In genomic region chr17:81238815-81239713, GRCh38 we compare ENCODE assay signal across 8 cellular contexts. TPM values are rescaled to one million over a fixed set of nuclear protein-coding genes. Genes with fewer than 3 reads are reported as not detected.
DNase-seq lines count a peak whose midpoint lies in the region; ATAC-seq and TF ChIP-seq lines count a peak whose summit lies in the region.

A gene with protein sequence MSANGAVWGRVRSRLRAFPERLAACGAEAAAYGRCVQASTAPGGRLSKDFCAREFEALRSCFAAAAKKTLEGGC (plus strand): TSS chr17:81239318. CDS start chr17:81239364, 46 bp downstream.
A gene with protein sequence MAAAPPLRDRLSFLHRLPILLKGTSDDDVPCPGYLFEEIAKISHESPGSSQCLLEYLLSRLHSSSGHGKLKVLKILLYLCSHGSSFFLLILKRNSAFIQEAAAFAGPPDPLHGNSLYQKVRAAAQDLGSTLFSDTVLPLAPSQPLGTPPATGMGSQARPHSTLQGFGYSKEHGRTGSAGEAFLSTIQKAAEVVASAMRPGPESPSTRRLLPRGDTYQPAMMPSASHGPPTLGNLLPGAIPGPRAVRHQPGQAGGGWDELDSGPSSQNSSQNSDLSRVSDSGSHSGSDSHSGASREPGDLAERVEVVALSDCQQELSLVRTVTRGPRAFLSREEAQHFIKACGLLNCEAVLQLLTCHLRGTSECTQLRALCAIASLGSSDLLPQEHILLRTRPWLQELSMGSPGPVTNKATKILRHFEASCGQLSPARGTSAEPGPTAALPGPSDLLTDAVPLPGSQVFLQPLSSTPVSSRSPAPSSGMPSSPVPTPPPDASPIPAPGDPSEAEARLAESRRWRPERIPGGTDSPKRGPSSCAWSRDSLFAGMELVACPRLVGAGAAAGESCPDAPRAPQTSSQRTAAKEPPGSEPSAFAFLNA (minus strand): TSS chr17:81239055. CDS start chr17:81239033, 22 bp downstream.

- TF ChIP-seq POLR2A in ovary (IDR thresholded peaks at IDR 0.05), result peak; percentile 36
- TF ChIP-seq POLR2A in thyroid gland (IDR thresholded peaks at IDR 0.05), result peak in 1 of 2 donors; percentile 73

- H3K4me3 ChIP-seq in GM12864 (ENCODE audit: low read depth, low read length) (peak within 1 kb of the TSS; percentile 95), ovary (peak within 1 kb of the TSS; percentile 99), thyroid gland (replicated peaks in 1 of 3) (peak within 1 kb of the TSS; percentile 79 to 98 (median 85))

- peak; percentile 97 for DNase-seq in GM12864 (ENCODE audit: low read depth)
- DNase-seq in NCI-H1417 (lab: John Stamatoyannopoulos, UW), result peak; percentile 98 to 99 (median 99)
- peak; percentile 99 for DNase-seq in SW 1271 (lab: John Stamatoyannopoulos, UW)
- DNase-seq in activated naive CD8-positive, alpha-beta T cell treated with anti-CD3 and anti-CD28 coated beads, Interleukin-2, amount 50 U/mL, for 16 hours (ENCODE audit: low read depth, low spot score), result peak; percentile 85
- peak; percentile 98 for DNase-seq in Right ventricle myocardium inferior (ENCODE audit: missing footprints)
- DNase-seq in ovary, result peak; percentile 97 to 98 (median 97)
- peak; percentile 98 to 99 for DNase-seq in thyroid gland

- 0% methylated on average over 68 to 100 of the region's 100 CpGs for WGBS in ovary, 3 donors
- WGBS in thyroid gland, 2 donors, result 0% methylated on average over 4 to 22 of the region's 100 CpGs

- intact Hi-C loops in Right ventricle myocardium inferior (cut with DNase I) (loop anchor here (5.0 kb wide), 1 partner anchor 207 kb away; no protein-coding TSS in a partner anchor), ovary (cut with DNase I) (loop anchor here in 1 of 4 donors (10.0 kb wide), 1 partner anchor 244 kb away; the partner anchor contains the start of gene CHMP6), thyroid gland (cut with DNase I) (loop anchor here (5.0 kb wide), 1 partner anchor 97 kb away; no protein-coding TSS in a partner anchor)

- H3K36me3 ChIP-seq in ovary (no peaks in the 10 kb centered on the region), thyroid gland (no peaks in the 10 kb centered on the region)

- peaks cover 5% of the 10 kb centered on the region for H3K4me1 ChIP-seq in ovary (ENCODE audit: insufficient read depth)
- H3K4me1 ChIP-seq in thyroid gland, result peaks cover 20 to 22% of the 10 kb centered on the region in 2 donors

- TF ChIP-seq CTCF in GM12864 (IDR thresholded peaks at IDR 0.05; ENCODE audit: low read depth, low read length, missing control alignments) (no peak), ovary (IDR thresholded peaks at IDR 0.05) (peak in 2 of 3 donors; percentile 27 to 45), thyroid gland (IDR thresholded peaks at IDR 0.05) (no peak)

- peak; percentile 93 for ATAC-seq in HG02759 (IDR thresholded peaks at IDR 0.05; ENCODE audit: unreplicated experiment)
- peak; percentile 98 for ATAC-seq in Right ventricle myocardium inferior

- no peaks in the 10 kb centered on the region for H3K27me3 ChIP-seq in ovary
- H3K27me3 ChIP-seq in thyroid gland, result no peaks in the 10 kb centered on the region

- peak within 1 kb of the TSS in 1 of 2 donors; percentile 82 for H3K27ac ChIP-seq in ovary
- H3K27ac ChIP-seq in thyroid gland, result peak within 1 kb of the TSS; percentile 65 to 74 (median 72)

- H3K9me3 ChIP-seq in ovary (no peaks in the 10 kb centered on the region), thyroid gland (no peaks in the 10 kb centered on the region)

- TF ChIP-seq EP300 in ovary (IDR thresholded peaks at IDR 0.05), result no peak

RNA-seq across cellular contexts. Expression of the first gene that starts in this region (rescaled TPM):
- total RNA-seq in Right ventricle myocardium inferior (58.0 TPM), ovary (10 to 100 TPM; 26.6 to 66.3 (median 33.9) TPM), thyroid gland (100 to 1,000 TPM in 1 of 4 donors, 10 to 100 TPM in 3; 17.0 to 107 (median 53.7) TPM)
- polyA plus RNA-seq in ovary, result 10 to 100 TPM; 14.6 to 53.4 TPM

RNA-seq across cellular contexts. Expression of the second gene that starts in this region (rescaled TPM):
- total RNA-seq in Right ventricle myocardium inferior (11.1 TPM), ovary (10 to 100 TPM; 15.8 to 30.2 (median 25.3) TPM), thyroid gland (10 to 100 TPM; 37.9 to 82.2 (median 64.9) TPM)
- polyA plus RNA-seq in ovary, result 10 to 100 TPM in 1 of 2 donors, 1 to 10 TPM in 1; 2.5 to 21.8 TPM

Comparison
In these comparisons a context has a peak if more than half of its experiments do, and no peak if none do; other contexts are left out.
1. CTCF ChIP-seq: peak in ovary (2 of 3); none in GM12864 (single experiment) and thyroid gland (0 of 6).
2. Peak in every context shown above with its lines, with median percentiles within 50 percentile points of each other: DNase-seq and H3K4me3 ChIP-seq.